Comparison of ENCODE assay signal across 8 cellular contexts in the genomic region with DNA sequence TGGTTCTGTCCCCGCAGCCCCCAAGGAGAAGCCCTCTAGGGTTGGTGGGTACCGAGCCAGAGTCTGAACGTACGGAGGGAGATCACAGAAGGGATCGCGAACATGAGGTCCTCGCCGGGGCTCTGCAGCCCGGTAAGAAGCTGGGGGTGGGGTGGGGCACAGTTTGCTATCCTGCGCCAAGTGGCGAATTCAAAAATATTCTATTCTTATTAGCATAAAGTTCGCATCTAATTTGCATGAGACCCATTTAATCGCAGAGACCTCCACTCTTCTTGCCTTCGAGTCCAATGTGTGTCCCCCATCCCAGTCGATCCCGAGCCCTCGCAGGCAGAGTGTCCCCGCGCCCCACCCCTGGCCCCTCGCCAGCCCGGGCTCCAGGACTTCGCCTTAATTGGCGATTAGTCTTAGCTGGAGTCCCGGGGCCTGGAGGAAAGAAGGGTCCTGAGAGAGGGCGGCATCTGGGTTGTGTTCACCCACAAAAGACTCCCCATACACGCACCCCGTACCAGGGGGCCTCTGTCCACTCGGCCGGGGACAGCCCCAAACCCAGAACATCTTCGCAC. TPM values are rescaled to one million over a fixed set of nuclear protein-coding genes. Genes with fewer than 3 reads are reported as not detected.
DNase-seq lines count a peak whose midpoint lies in the region; ATAC-seq, FAIRE-seq and TF ChIP-seq lines count a peak whose summit lies in the region.

No MANE protein-coding gene starts in this region.

- H3K4me3 ChIP-seq in right atrium auricular region (peak overlapping the region; percentile 78 to 82), skeletal muscle cell (ENCODE audit: low read depth, low read length) (peak overlapping the region; percentile 54)

- H3K27ac Mint-ChIP-seq in activated CD8-positive, alpha-beta T cell treated with anti-CD3 and anti-CD28 coated beads, Interleukin-2, amount 10 ng/mL, durations not matched to agents 7 days and 5 days: no peak overlapping the region

- H3K27ac ChIP-seq in right atrium auricular region: peak overlapping the region; percentile 85 to 87

- POLR2A ChIA-PET in activated CD8-positive, alpha-beta T cell treated with anti-CD3 and anti-CD28 coated beads, Interleukin-2, amount 10 ng/mL, durations not matched to agents 7 days and 5 days (lab: Charles Lee): interaction anchor here (1.0 to 2.0 kb wide), 2 partner anchors 9 to 20 kb away, joined by 4 to 9 read pairs; a partner anchor contains a TSS

- peaks cover 37% of the 10 kb centered on the region for H3K27me3 Mint-ChIP-seq in activated CD8-positive, alpha-beta T cell treated with anti-CD3 and anti-CD28 coated beads, Interleukin-2, amount 10 ng/mL, durations not matched to agents 7 days and 5 days (ENCODE audit: low read depth)

- no peak for TF ChIP-seq CTCF in right atrium auricular region (IDR thresholded peaks at IDR 0.05)

- peaks cover 0 to 52% of the 10 kb centered on the region in 2 donors for H3K4me1 ChIP-seq in right atrium auricular region

- H3K36me3 ChIP-seq in right atrium auricular region: no peaks in the 10 kb centered on the region

- peak; percentile 64 for FAIRE-seq in GM12892 (lab: Jason Lieb, UNC)

- H3K4me3 Mint-ChIP-seq in activated CD8-positive, alpha-beta T cell treated with anti-CD3 and anti-CD28 coated beads, Interleukin-2, amount 10 ng/mL, durations not matched to agents 7 days and 5 days: peak overlapping the region; percentile 51

- H3K4me1 Mint-ChIP-seq in activated CD8-positive, alpha-beta T cell treated with anti-CD3 and anti-CD28 coated beads, Interleukin-2, amount 10 ng/mL, durations not matched to agents 7 days and 5 days (ENCODE audit: low read depth): peaks cover 13% of the 10 kb centered on the region

- DNase-seq in GM12892 (ENCODE audit: insufficient read length): no peak
- no peak for DNase-seq in activated CD8-positive, alpha-beta T cell treated with anti-CD3 and anti-CD28 coated beads, Interleukin-2, amount 10 ng/mL, durations not matched to agents 7 days and 5 days
- no peak for DNase-seq in right atrium auricular region (ENCODE audit: low spot score)
- DNase-seq in skeletal muscle cell (ENCODE audit: low read depth): no peak
- no peak for DNase-seq in SK-N-DZ (ENCODE audit: low spot score)
- no peak for DNase-seq in NCI-H1930 (lab: John Stamatoyannopoulos, UW)
- no peak for DNase-seq in pons (ENCODE audit: low spot score)

- CTCF ChIA-PET in activated CD8-positive, alpha-beta T cell treated with anti-CD3 and anti-CD28 coated beads, Interleukin-2, amount 10 ng/mL, durations not matched to agents 7 days and 5 days (lab: Charles Lee): interaction anchor here (1.0 to 1.5 kb wide), 4 partner anchors 12 to 27 kb away, joined by 3 to 4 read pairs (median 4); no protein-coding TSS in a partner anchor

- no peaks in the 10 kb centered on the region for H3K9me3 Mint-ChIP-seq in activated CD8-positive, alpha-beta T cell treated with anti-CD3 and anti-CD28 coated beads, Interleukin-2, amount 10 ng/mL, durations not matched to agents 7 days and 5 days (ENCODE audit: insufficient read depth)

- H3K9me3 ChIP-seq in right atrium auricular region: no peaks in the 10 kb centered on the region

- no peaks in the 10 kb centered on the region for H3K36me3 Mint-ChIP-seq in activated CD8-positive, alpha-beta T cell treated with anti-CD3 and anti-CD28 coated beads, Interleukin-2, amount 10 ng/mL, durations not matched to agents 7 days and 5 days (ENCODE audit: low read depth)

- H3K27me3 ChIP-seq in right atrium auricular region: no peaks in the 10 kb centered on the region

- no peak for ATAC-seq in activated CD8-positive, alpha-beta T cell treated with anti-CD3 and anti-CD28 coated beads, Interleukin-2, amount 10 ng/mL, durations not matched to agents 7 days and 5 days
- no peak for ATAC-seq in esophagus mucosa

- TF ChIP-seq POLR2A in GM12892 (IDR thresholded peaks at IDR 0.05; ENCODE audit: low read depth, low read length): no peak

RNA-seq across cellular contexts. Expression of a gene that starts 0.6 kb away (rescaled TPM):
- 7.1 TPM for polyA plus RNA-seq in GM12892 (2012; ENCODE audit: missing spikeins)
- total RNA-seq in activated CD8-positive, alpha-beta T cell treated with anti-CD3 and anti-CD28 coated beads, Interleukin-2, amount 10 ng/mL, durations not matched to agents 7 days and 5 days: under 1 TPM; 0.37 TPM
- total RNA-seq in right atrium auricular region (10 to 100 TPM in 1 of 2 donors, 1 to 10 TPM in 1; 7.4 to 11.0 TPM), esophagus mucosa (1.5 TPM)
- polyA plus RNA-seq in SK-N-DZ (2014; cell fraction: cytosol; rRNA removed): 51.9 and 69.7 TPM in 2 replicates
- 189 and 482 TPM in 2 replicates for polyA plus RNA-seq in SK-N-DZ (2014; cell fraction: nucleus; rRNA removed)

RNA-seq across cellular contexts. Expression of a gene that starts 6.0 kb away (rescaled TPM):
- polyA plus RNA-seq in GM12892 (2012; ENCODE audit: missing spikeins): 23.5 TPM
- 10 to 100 TPM; 15.4 to 17.8 TPM for total RNA-seq in activated CD8-positive, alpha-beta T cell treated with anti-CD3 and anti-CD28 coated beads, Interleukin-2, amount 10 ng/mL, durations not matched to agents 7 days and 5 days
- total RNA-seq in right atrium auricular region (10 to 100 TPM; 22.3 to 32.5 TPM), esophagus mucosa (4.1 TPM)
- polyA plus RNA-seq in SK-N-DZ (2014; cell fraction: cytosol; rRNA removed): 52.8 and 68.0 TPM in 2 replicates
- 222 and 224 TPM in 2 replicates for polyA plus RNA-seq in SK-N-DZ (2014; cell fraction: nucleus; rRNA removed)

RNA-seq across cellular contexts. Expression of a gene that starts 19.6 kb away (rescaled TPM):
- polyA plus RNA-seq in GM12892 (2012; ENCODE audit: missing spikeins): 12.2 TPM
- total RNA-seq in activated CD8-positive, alpha-beta T cell treated with anti-CD3 and anti-CD28 coated beads, Interleukin-2, amount 10 ng/mL, durations not matched to agents 7 days and 5 days: 10 to 100 TPM; 16.8 to 17.9 TPM
- 10 to 100 TPM; 22.1 to 25.2 TPM for total RNA-seq in right atrium auricular region
- polyA plus RNA-seq in SK-N-DZ (2014; cell fraction: cytosol; rRNA removed): 21.4 and 26.5 TPM in 2 replicates
- polyA plus RNA-seq in SK-N-DZ (2014; cell fraction: nucleus; rRNA removed): 19.3 and 24.9 TPM in 2 replicates
- total RNA-seq in esophagus mucosa: 35.8 TPM

RNA-seq across cellular contexts. Expression of a gene that starts 22.4 kb away (rescaled TPM):
- polyA plus RNA-seq in GM12892 (2012; ENCODE audit: missing spikeins): 0.38 TPM
- under 1 TPM; 0.84 to 0.99 TPM for total RNA-seq in activated CD8-positive, alpha-beta T cell treated with anti-CD3 and anti-CD28 coated beads, Interleukin-2, amount 10 ng/mL, durations not matched to agents 7 days and 5 days
- total RNA-seq in right atrium auricular region (1 to 10 TPM; 3.5 to 4.4 TPM), esophagus mucosa (0.04 TPM)
- polyA plus RNA-seq in SK-N-DZ (2014; cell fraction: cytosol; rRNA removed): 47.9 and 73.7 TPM in 2 replicates
- 154 and 191 TPM in 2 replicates for polyA plus RNA-seq in SK-N-DZ (2014; cell fraction: nucleus; rRNA removed)
